1 cellular context compared by ENCODE assay signal in the genomic region with DNA sequence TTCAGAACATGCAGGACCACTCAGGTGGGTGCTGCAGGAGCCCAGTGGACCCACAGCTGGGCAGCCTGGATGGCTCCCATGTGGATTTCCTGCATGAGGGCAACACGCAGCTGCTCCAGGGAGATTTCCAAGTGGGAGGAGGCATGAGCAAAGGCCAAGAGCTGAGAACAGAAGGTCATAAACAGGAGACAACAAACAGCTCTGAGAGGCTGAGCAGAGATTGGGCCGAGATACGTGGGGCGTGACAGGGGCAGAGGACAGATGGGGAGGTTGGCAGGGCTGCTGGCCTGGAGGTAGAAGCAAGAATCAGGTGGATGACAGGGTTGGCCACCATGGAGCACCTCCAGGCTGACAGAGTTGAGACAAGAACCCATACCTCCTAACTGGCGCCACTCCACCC.
TF ChIP-seq lines count a peak whose summit lies in the region.

No MANE protein-coding gene starts in this region.

TF ChIP-seq in HepG2, 621 proteins besides CTCF, POLR2A, EP300 and RAD21:
- peak; percentile 73 for TF ChIP-seq ZNF263 (CRISPR knock-in tag; IDR thresholded peaks at IDR 0.05)
- no peak for TF ChIP-seq SMAD1 (CRISPR knock-in tag; IDR thresholded peaks at IDR 0.05; ENCODE audit: borderline replicate concordance, low read depth)
